24 cellular contexts compared by ENCODE assay signal in the genomic region with DNA sequence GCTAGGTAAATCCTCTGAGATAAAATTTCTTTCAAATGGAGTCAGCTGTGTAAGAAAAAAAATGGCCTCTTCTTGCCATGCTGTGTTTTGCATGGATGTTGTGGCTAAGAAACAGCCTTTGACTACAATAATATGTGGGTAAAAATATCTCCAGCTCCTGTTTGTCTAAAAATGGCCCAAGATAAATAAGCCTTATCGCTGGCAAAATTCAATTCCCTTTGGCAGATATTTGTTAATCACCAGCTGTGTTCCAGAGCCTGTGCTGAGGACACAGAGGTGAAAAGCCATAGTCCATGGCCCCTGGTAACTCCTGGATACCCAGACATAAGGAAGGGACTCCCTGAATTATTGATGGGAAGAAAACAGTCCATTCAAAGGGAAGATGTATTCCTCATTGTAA.
"Had no signal": no experiment of that assay in that cellular context is flagged by ENCODE, and none has a peak within 500 bp of the region (broad histone marks: within the 10 kb centered on the region; RNA-seq: fewer than 3 reads in every experiment).

No MANE protein-coding gene starts in this region.

- ATAC-seq: activated CD8-positive, alpha-beta memory T cell treated with anti-CD3 and anti-CD28 coated beads, Interleukin-2, amount 10 ng/mL, durations not matched to agents 7 days and 5 days; activated CD8-positive, alpha-beta T cell treated with anti-CD3 and anti-CD28 coated beads, Interleukin-2, amount 10 ng/mL, durations not matched to agents 7 days and 5 days; activated naive CD4-positive, alpha-beta T cell treated with anti-CD3 and anti-CD28 coated beads, Interleukin-2, amount 50 U/mL, for 72 hours; effector memory CD8-positive, alpha-beta T cell; gastroesophageal sphincter; mucosa of descending colon; T-helper 17 cell had no signal

- H3K27me3 ChIP-seq: ascending aorta, brain microvascular endothelial cell, gastroesophageal sphincter, spleen, testis, transverse colon had no signal

- H3K27me3 Mint-ChIP-seq: effector memory CD8-positive, alpha-beta T cell; T-helper 17 cell had no signal

- H3K4me1 ChIP-seq: ascending aorta, gastroesophageal sphincter, spleen, testis, transverse colon had no signal

- DNase-seq: activated CD4-positive, alpha-beta T cell treated with anti-CD3 and anti-CD28 coated beads, Interleukin-2, amount 10 ng/mL, durations not matched to agents 7 days and 5 days; activated CD4-positive, CD25-positive, alpha-beta regulatory T cell treated with anti-CD3 and anti-CD28 coated beads, Interleukin-2, amount 50 U/mL, for 72 hours; activated CD8-positive, alpha-beta memory T cell treated with anti-CD3 and anti-CD28 coated beads, Interleukin-2, amount 10 ng/mL, durations not matched to agents 7 days and 5 days; activated CD8-positive, alpha-beta T cell treated with anti-CD3 and anti-CD28 coated beads, Interleukin-2, amount 10 ng/mL, durations not matched to agents 7 days and 5 days; activated naive CD4-positive, alpha-beta T cell; activated T-cell treated with anti-CD3 and anti-CD28 coated beads, Interleukin-2, amount 50 U/mL, for 48 hours; brain microvascular endothelial cell; caudate nucleus; cortex of kidney; effector memory CD8-positive, alpha-beta T cell; hypothalamus; immature natural killer cell; kidney; mucosa of descending colon; spleen; stimulated activated naive CD4-positive, alpha-beta T cell treated with Interleukin-2 at 50 U/mL for 16 hours; T-helper 17 cell; T1000; testis; transverse colon had no signal

- H3K4me3 ChIP-seq: ascending aorta, gastroesophageal sphincter, mucosa of descending colon, spleen, testis, transverse colon had no signal

- FAIRE-seq: kidney had no signal

- H3K27ac Mint-ChIP-seq: activated CD4-positive, alpha-beta T cell treated with anti-CD3 and anti-CD28 coated beads, Interleukin-2, amount 10 ng/mL, durations not matched to agents 7 days and 5 days; activated CD8-positive, alpha-beta memory T cell treated with anti-CD3 and anti-CD28 coated beads, Interleukin-2, amount 10 ng/mL, durations not matched to agents 7 days and 5 days; activated CD8-positive, alpha-beta T cell treated with anti-CD3 and anti-CD28 coated beads, Interleukin-2, amount 10 ng/mL, durations not matched to agents 7 days and 5 days; activated naive CD4-positive, alpha-beta T cell treated with anti-CD3 and anti-CD28 coated beads, Interleukin-2, amount 50 U/mL, for 72 hours; effector memory CD8-positive, alpha-beta T cell; immature natural killer cell; nephron; T-helper 17 cell had no signal

- H3K4me3 Mint-ChIP-seq: activated CD4-positive, alpha-beta T cell treated with anti-CD3 and anti-CD28 coated beads, Interleukin-2, amount 10 ng/mL, durations not matched to agents 7 days and 5 days; activated CD8-positive, alpha-beta memory T cell treated with anti-CD3 and anti-CD28 coated beads, Interleukin-2, amount 10 ng/mL, durations not matched to agents 7 days and 5 days; activated CD8-positive, alpha-beta T cell treated with anti-CD3 and anti-CD28 coated beads, Interleukin-2, amount 10 ng/mL, durations not matched to agents 7 days and 5 days; effector memory CD8-positive, alpha-beta T cell; immature natural killer cell; nephron; T-helper 17 cell had no signal

- H3K9me3 Mint-ChIP-seq: activated CD4-positive, alpha-beta T cell treated with anti-CD3 and anti-CD28 coated beads, Interleukin-2, amount 10 ng/mL, durations not matched to agents 7 days and 5 days; activated naive CD4-positive, alpha-beta T cell treated with anti-CD3 and anti-CD28 coated beads, Interleukin-2, amount 50 U/mL, for 72 hours; effector memory CD8-positive, alpha-beta T cell; nephron had no signal

- H3K9me3 ChIP-seq: ascending aorta, gastroesophageal sphincter, mucosa of descending colon, spleen, testis, transverse colon had no signal

- H3K27ac ChIP-seq: ascending aorta, brain microvascular endothelial cell, gastroesophageal sphincter, spleen, testis, transverse colon had no signal

- H3K36me3 Mint-ChIP-seq: activated naive CD4-positive, alpha-beta T cell treated with anti-CD3 and anti-CD28 coated beads, Interleukin-2, amount 50 U/mL, for 72 hours; immature natural killer cell had no signal

- H3K36me3 ChIP-seq: ascending aorta, brain microvascular endothelial cell, gastroesophageal sphincter, spleen, transverse colon had no signal
